Comparison of ENCODE assay signal across 14 cellular contexts in genomic region chr2:66084948-66085590, GRCh38.
"Had no signal": no experiment of that assay in that cellular context is flagged by ENCODE, and none has a peak within 500 bp of the region (broad histone marks: within the 10 kb centered on the region; RNA-seq: fewer than 3 reads in every experiment).

No MANE protein-coding gene starts in this region.

- ATAC-seq: left colon; naive thymus-derived CD8-positive, alpha-beta T cell; right cardiac atrium; stimulated activated effector memory CD8-positive, alpha-beta T cell treated with anti-CD3 and anti-CD28 coated beads, Interleukin-12 subunit alpha, Interleukin-12 subunit beta, amount 100 ng/mL, for 72 hours had no signal

- H3K4me3 ChIP-seq: cardiac muscle cell, esophagus squamous epithelium, lung, tibial artery, uterus had no signal

- H3K27me3 ChIP-seq: cardiac muscle cell, uterus had no signal

- H3K4me1 ChIP-seq: esophagus squamous epithelium, tibial artery, uterus had no signal

- H3K27ac ChIP-seq: cardiac muscle cell, esophagus squamous epithelium, tibial artery, uterus had no signal

- DNase-seq: activated B cell treated with CpG ODN at 0.5 μM for 24 hours; activated CD4-positive, alpha-beta T cell treated with anti-CD3 and anti-CD28 coated beads, Interleukin-2, amount 10 ng/mL, durations not matched to agents 24 days and 14 days; activated naive CD4-positive, alpha-beta T cell treated with anti-CD3 and anti-CD28 coated beads for 36 hours; esophagus squamous epithelium; foreskin fibroblast; left colon; naive thymus-derived CD8-positive, alpha-beta T cell; right cardiac atrium; small intestine; tibial artery; uterus had no signal

- H3K9me3 ChIP-seq: esophagus squamous epithelium, uterus had no signal

- H3K36me3 ChIP-seq: cardiac muscle cell, esophagus squamous epithelium, tibial artery, uterus had no signal
